ENCODE assay signal across 1 cellular context in the genomic region with DNA sequence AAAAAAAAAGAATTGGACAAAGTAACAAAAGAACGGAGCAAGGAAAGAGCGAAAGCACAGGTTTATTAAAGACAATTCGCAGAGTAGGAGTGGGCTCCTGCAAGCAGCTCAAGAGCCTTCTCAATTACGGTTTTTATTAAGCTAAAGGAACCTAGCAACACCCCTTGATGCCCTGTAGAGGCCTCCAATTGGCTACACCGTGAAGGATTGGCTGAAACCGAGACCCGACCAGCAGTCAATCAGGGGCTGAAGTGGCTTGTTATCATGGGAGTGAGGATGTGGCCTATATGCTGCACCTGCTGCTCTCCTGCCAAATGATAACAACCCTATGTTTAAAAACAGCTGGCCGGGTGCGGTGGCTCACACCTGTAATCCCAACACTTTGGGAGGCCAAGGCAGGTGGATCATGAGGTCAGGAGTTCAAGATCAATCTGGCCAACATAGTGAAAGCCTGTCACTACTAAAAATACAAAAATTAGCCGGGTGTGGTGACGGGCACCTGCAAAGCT.
TF ChIP-seq lines count a peak whose summit lies in the region.

No MANE protein-coding gene starts in this region.

TF ChIP-seq in GM23338, 12 proteins besides CTCF, POLR2A, EP300 and RAD21 (continued from another document):
- TF ChIP-seq, protein P1, sequence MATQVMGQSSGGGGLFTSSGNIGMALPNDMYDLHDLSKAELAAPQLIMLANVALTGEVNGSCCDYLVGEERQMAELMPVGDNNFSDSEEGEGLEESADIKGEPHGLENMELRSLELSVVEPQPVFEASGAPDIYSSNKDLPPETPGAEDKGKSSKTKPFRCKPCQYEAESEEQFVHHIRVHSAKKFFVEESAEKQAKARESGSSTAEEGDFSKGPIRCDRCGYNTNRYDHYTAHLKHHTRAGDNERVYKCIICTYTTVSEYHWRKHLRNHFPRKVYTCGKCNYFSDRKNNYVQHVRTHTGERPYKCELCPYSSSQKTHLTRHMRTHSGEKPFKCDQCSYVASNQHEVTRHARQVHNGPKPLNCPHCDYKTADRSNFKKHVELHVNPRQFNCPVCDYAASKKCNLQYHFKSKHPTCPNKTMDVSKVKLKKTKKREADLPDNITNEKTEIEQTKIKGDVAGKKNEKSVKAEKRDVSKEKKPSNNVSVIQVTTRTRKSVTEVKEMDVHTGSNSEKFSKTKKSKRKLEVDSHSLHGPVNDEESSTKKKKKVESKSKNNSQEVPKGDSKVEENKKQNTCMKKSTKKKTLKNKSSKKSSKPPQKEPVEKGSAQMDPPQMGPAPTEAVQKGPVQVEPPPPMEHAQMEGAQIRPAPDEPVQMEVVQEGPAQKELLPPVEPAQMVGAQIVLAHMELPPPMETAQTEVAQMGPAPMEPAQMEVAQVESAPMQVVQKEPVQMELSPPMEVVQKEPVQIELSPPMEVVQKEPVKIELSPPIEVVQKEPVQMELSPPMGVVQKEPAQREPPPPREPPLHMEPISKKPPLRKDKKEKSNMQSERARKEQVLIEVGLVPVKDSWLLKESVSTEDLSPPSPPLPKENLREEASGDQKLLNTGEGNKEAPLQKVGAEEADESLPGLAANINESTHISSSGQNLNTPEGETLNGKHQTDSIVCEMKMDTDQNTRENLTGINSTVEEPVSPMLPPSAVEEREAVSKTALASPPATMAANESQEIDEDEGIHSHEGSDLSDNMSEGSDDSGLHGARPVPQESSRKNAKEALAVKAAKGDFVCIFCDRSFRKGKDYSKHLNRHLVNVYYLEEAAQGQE (IDR thresholded peaks at IDR 0.05; ENCODE audit: unreplicated experiment), result no peak
- TF ChIP-seq, protein P2, sequence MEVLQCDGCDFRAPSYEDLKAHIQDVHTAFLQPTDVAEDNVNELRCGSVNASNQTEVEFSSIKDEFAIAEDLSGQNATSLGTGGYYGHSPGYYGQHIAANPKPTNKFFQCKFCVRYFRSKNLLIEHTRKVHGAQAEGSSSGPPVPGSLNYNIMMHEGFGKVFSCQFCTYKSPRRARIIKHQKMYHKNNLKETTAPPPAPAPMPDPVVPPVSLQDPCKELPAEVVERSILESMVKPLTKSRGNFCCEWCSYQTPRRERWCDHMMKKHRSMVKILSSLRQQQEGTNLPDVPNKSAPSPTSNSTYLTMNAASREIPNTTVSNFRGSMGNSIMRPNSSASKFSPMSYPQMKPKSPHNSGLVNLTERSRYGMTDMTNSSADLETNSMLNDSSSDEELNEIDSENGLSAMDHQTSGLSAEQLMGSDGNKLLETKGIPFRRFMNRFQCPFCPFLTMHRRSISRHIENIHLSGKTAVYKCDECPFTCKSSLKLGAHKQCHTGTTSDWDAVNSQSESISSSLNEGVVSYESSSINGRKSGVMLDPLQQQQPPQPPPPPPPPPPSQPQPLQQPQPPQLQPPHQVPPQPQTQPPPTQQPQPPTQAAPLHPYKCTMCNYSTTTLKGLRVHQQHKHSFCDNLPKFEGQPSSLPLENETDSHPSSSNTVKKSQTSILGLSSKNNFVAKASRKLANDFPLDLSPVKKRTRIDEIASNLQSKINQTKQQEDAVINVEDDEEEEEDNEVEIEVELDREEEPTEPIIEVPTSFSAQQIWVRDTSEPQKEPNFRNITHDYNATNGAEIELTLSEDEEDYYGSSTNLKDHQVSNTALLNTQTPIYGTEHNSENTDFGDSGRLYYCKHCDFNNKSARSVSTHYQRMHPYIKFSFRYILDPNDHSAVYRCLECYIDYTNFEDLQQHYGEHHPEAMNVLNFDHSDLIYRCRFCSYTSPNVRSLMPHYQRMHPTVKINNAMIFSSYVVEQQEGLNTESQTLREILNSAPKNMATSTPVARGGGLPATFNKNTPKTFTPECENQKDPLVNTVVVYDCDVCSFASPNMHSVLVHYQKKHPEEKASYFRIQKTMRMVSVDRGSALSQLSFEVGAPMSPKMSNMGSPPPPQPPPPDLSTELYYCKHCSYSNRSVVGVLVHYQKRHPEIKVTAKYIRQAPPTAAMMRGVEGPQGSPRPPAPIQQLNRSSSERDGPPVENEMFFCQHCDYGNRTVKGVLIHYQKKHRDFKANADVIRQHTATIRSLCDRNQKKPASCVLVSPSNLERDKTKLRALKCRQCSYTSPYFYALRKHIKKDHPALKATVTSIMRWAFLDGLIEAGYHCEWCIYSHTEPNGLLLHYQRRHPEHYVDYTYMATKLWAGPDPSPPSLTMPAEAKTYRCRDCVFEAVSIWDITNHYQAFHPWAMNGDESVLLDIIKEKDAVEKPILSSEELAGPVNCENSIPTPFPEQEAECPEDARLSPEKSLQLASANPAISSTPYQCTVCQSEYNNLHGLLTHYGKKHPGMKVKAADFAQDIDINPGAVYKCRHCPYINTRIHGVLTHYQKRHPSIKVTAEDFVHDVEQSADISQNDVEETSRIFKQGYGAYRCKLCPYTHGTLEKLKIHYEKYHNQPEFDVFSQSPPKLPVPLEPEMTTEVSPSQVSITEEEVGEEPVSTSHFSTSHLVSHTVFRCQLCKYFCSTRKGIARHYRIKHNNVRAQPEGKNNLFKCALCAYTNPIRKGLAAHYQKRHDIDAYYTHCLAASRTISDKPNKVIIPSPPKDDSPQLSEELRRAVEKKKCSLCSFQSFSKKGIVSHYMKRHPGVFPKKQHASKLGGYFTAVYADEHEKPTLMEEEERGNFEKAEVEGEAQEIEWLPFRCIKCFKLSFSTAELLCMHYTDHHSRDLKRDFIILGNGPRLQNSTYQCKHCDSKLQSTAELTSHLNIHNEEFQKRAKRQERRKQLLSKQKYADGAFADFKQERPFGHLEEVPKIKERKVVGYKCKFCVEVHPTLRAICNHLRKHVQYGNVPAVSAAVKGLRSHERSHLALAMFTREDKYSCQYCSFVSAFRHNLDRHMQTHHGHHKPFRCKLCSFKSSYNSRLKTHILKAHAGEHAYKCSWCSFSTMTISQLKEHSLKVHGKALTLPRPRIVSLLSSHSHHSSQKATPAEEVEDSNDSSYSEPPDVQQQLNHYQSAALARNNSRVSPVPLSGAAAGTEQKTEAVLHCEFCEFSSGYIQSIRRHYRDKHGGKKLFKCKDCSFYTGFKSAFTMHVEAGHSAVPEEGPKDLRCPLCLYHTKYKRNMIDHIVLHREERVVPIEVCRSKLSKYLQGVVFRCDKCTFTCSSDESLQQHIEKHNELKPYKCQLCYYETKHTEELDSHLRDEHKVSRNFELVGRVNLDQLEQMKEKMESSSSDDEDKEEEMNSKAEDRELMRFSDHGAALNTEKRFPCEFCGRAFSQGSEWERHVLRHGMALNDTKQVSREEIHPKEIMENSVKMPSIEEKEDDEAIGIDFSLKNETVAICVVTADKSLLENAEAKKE (CRISPR knock-in tag; IDR thresholded peaks at IDR 0.05), result no peak
- TF ChIP-seq NANOG (IDR thresholded peaks at IDR 0.05; ENCODE audit: borderline replicate concordance) (no peak), JUNB (IDR thresholded peaks at IDR 0.05; ENCODE audit: unreplicated experiment) (no peak), STAT1 (IDR thresholded peaks at IDR 0.05; ENCODE audit: unreplicated experiment) (no peak), EZH2phosphoT487 (IDR thresholded peaks at IDR 0.05; ENCODE audit: unreplicated experiment) (no peak)
TF ChIP-seq in GM23338: peak in this region for 0.
